Comparison of ENCODE assay signal across 23 cellular contexts in genomic region chr15:25844542-25844941, GRCh38. TPM values are rescaled to one million over a fixed set of nuclear protein-coding genes. Genes with fewer than 3 reads are reported as not detected.
DNase-seq lines count a peak whose midpoint lies in the region; ATAC-seq and TF ChIP-seq lines count a peak whose summit lies in the region.
"Had no signal": no experiment of that assay in that cellular context is flagged by ENCODE, and none has a peak within 500 bp of the region (broad histone marks: within the 10 kb centered on the region; RNA-seq: fewer than 3 reads in every experiment).

No MANE protein-coding gene starts in this region.

- ATAC-seq in natural killer cell = no peak
- ATAC-seq in stimulated activated naive B cell treated with anti-CD40 and anti-IgM and Interleukin-4, amounts not matched to agents 10 μg/mL and 1 μg/mL and 100 μg/mL, for 72 hours (replicated peaks) = no peak
- ATAC-seq: heart left ventricle, PC-3 had no signal

- peaks cover 28% of the 10 kb centered on the region for H3K36me3 Mint-ChIP-seq in T-helper 1 cell treated with Interleukin-12 subunit alpha and Interleukin-12 subunit beta and Interleukin-4 antibody, amounts not matched to agents 30 μg/mL and 1 μg/mL, for 36 hours (ENCODE audit: low read depth)
- H3K36me3 Mint-ChIP-seq in brain = no peaks in the 10 kb centered on the region
- no peaks in the 10 kb centered on the region for H3K36me3 Mint-ChIP-seq in natural killer cell
- no peaks in the 10 kb centered on the region for H3K36me3 Mint-ChIP-seq in stimulated activated naive B cell treated with anti-CD40 and anti-IgM and Interleukin-4, amounts not matched to agents 10 μg/mL and 1 μg/mL and 100 μg/mL, for 72 hours

- intact Hi-C loops in natural killer cell (cut with micrococcal nuclease) = no loop called here

- no peaks in the 10 kb centered on the region for H3K9me3 Mint-ChIP-seq in T-helper 1 cell treated with Interleukin-12 subunit alpha and Interleukin-12 subunit beta and Interleukin-4 antibody, amounts not matched to agents 30 μg/mL and 1 μg/mL, for 36 hours
- H3K9me3 Mint-ChIP-seq in brain (no peaks in the 10 kb centered on the region), natural killer cell (no peaks in the 10 kb centered on the region)
- no peaks in the 10 kb centered on the region for H3K9me3 Mint-ChIP-seq in stimulated activated naive B cell treated with anti-CD40 and anti-IgM and Interleukin-4, amounts not matched to agents 10 μg/mL and 1 μg/mL and 100 μg/mL, for 72 hours

- no peak overlapping the region for H3K27ac ChIP-seq in WERI-Rb-1
- H3K27ac ChIP-seq: 22Rv1 had no signal

- H3K4me3 ChIP-seq in H7 (ENCODE audit: insufficient read depth, low read depth, low read length) (no peak overlapping the region), WERI-Rb-1 (ENCODE audit: low read depth, low read length) (no peak overlapping the region)
- H3K4me3 ChIP-seq: heart left ventricle, MG63 had no signal

- H3K27me3 ChIP-seq in H7 (ENCODE audit: control insufficient read depth, insufficient read depth, low read length) (no peaks in the 10 kb centered on the region), WERI-Rb-1 (ENCODE audit: insufficient read depth, low read depth, severe bottlenecking) (no peaks in the 10 kb centered on the region)
- H3K27me3 ChIP-seq: MG63 had no signal

- H3K27ac Mint-ChIP-seq in T-helper 1 cell treated with Interleukin-12 subunit alpha and Interleukin-12 subunit beta and Interleukin-4 antibody, amounts not matched to agents 30 μg/mL and 1 μg/mL, for 36 hours = peak overlapping the region; percentile 15
- peak overlapping the region in 4 of 5 experiments; percentile 5 to 72 (median 30) for H3K27ac Mint-ChIP-seq in brain
- peak overlapping the region; percentile 90 to 95 for H3K27ac Mint-ChIP-seq in natural killer cell
- H3K27ac Mint-ChIP-seq in stimulated activated naive B cell treated with anti-CD40 and anti-IgM and Interleukin-4, amounts not matched to agents 10 μg/mL and 1 μg/mL and 100 μg/mL, for 72 hours = no peak overlapping the region

- DNase-seq in T-helper 1 cell = no peak
- DNase-seq in H7 = peak; percentile 14
- DNase-seq in natural killer cell = no peak
- DNase-seq in effector CD8-positive, alpha-beta T cell (lab: John Stamatoyannopoulos, UW) = no peak
- DNase-seq in WERI-Rb-1 = no peak
- DNase-seq in stimulated activated naive B cell treated with anti-CD40 and anti-IgM and Interleukin-4, amounts not matched to agents 10 μg/mL and 1 μg/mL and 100 μg/mL, for 72 hours = no peak
- DNase-seq: activated effector memory CD4-positive, alpha-beta T cell treated with Interleukin-2 at 50 U/mL for 16 hours; caudate nucleus; DMS53; heart left ventricle; KBM-7; MG63; NCI-H1417; occipital lobe; PC-3; Right ventricle myocardium superior; small intestine; stimulated activated CD4-positive, alpha-beta T cell treated with anti-CD3 and anti-CD28 coated beads, Interleukin-1b, Interleukin-23, amount 100 ng/mL, for 48 hours; substantia nigra had no signal

- peaks cover 54% of the 10 kb centered on the region for H3K4me1 Mint-ChIP-seq in T-helper 1 cell treated with Interleukin-12 subunit alpha and Interleukin-12 subunit beta and Interleukin-4 antibody, amounts not matched to agents 30 μg/mL and 1 μg/mL, for 36 hours (ENCODE audit: low read depth)
- H3K4me1 Mint-ChIP-seq in brain (peaks cover 40% of the 10 kb centered on the region), natural killer cell (peaks cover 76 to 80% of the 10 kb centered on the region in 2 donors)
- peaks cover 32 to 33% of the 10 kb centered on the region in 2 donors for H3K4me1 Mint-ChIP-seq in stimulated activated naive B cell treated with anti-CD40 and anti-IgM and Interleukin-4, amounts not matched to agents 10 μg/mL and 1 μg/mL and 100 μg/mL, for 72 hours

- no peaks in the 10 kb centered on the region for H3K36me3 ChIP-seq in H7 (replicated peaks; ENCODE audit: control insufficient read depth, insufficient read depth, low read length)
- H3K36me3 ChIP-seq in WERI-Rb-1 = no peaks in the 10 kb centered on the region
- H3K36me3 ChIP-seq: heart left ventricle, MG63 had no signal

- H3K4me3 Mint-ChIP-seq in T-helper 1 cell treated with Interleukin-12 subunit alpha and Interleukin-12 subunit beta and Interleukin-4 antibody, amounts not matched to agents 30 μg/mL and 1 μg/mL, for 36 hours = no peak overlapping the region
- H3K4me3 Mint-ChIP-seq in brain (peak overlapping the region in 1 of 5 experiments; percentile 6), natural killer cell (peak overlapping the region; percentile 85)
- H3K4me3 Mint-ChIP-seq in stimulated activated naive B cell treated with anti-CD40 and anti-IgM and Interleukin-4, amounts not matched to agents 10 μg/mL and 1 μg/mL and 100 μg/mL, for 72 hours = no peak overlapping the region

- TF ChIP-seq CTCF in brain (conservative IDR thresholded peaks at IDR 0.05) (no peak), natural killer cell (IDR thresholded peaks at IDR 0.05) (no peak), WERI-Rb-1 (IDR thresholded peaks at IDR 0.05; ENCODE audit: low read depth, low read length) (no peak)

- H3K9me3 ChIP-seq in WERI-Rb-1 (ENCODE audit: severe bottlenecking) = no peaks in the 10 kb centered on the region
- H3K9me3 ChIP-seq: heart left ventricle, MG63 had no signal

- no peaks in the 10 kb centered on the region for H3K27me3 Mint-ChIP-seq in T-helper 1 cell treated with Interleukin-12 subunit alpha and Interleukin-12 subunit beta and Interleukin-4 antibody, amounts not matched to agents 30 μg/mL and 1 μg/mL, for 36 hours (ENCODE audit: low read depth)
- H3K27me3 Mint-ChIP-seq in brain = peaks cover 6% of the 10 kb centered on the region
- no peaks in the 10 kb centered on the region for H3K27me3 Mint-ChIP-seq in natural killer cell (ENCODE audit: low read depth in 2 of 2)
- H3K27me3 Mint-ChIP-seq in stimulated activated naive B cell treated with anti-CD40 and anti-IgM and Interleukin-4, amounts not matched to agents 10 μg/mL and 1 μg/mL and 100 μg/mL, for 72 hours = peaks cover 40 to 58% of the 10 kb centered on the region in 2 donors

RNA-seq across cellular contexts. Expression of gene ATP10A, which starts 18.6 kb away (rescaled TPM):
- 1.4 and 2.0 TPM in 2 replicates for total RNA-seq in H7 (2014; rRNA removed; shearing (Covaris generic))
- 2.7 TPM for polyA plus RNA-seq in brain (ENCODE audit: insufficient read depth, low read depth, low replicate concordance)
- 10 to 100 TPM; 50.1 to 67.0 (median 51.2) TPM for total RNA-seq in natural killer cell
- total RNA-seq: lung microvascular endothelial cell had no signal

Comparison
In these comparisons a context has a peak if more than half of its experiments do, and no peak if none do; other contexts are left out.
1. RNA of gene ATP10A, which starts 18.6 kb away (total RNA-seq): 50.1 to 67.0 TPM in natural killer cell; 1.4 to 2.0 TPM in H7; every median in the first group is over 10 times any median in the second.